In genomic region chr7:128943251-128943650, GRCh38 we compare ENCODE assay signal across 2 cellular contexts. TPM values are rescaled to one million over a fixed set of nuclear protein-coding genes. Genes with fewer than 3 reads are reported as not detected.
"Had no signal": no experiment of that assay in that cellular context is flagged by ENCODE, and none has a peak within 500 bp of the region (broad histone marks: within the 10 kb centered on the region; RNA-seq: fewer than 3 reads in every experiment).

No MANE protein-coding gene starts in this region.

RNA-seq across cellular contexts. Expression of gene KCP, which starts 32.7 kb away (rescaled TPM):
- total RNA-seq: activated T-helper 2 cell treated with anti-CD3 and anti-CD28 coated beads, Interferon-gamma antibody, Interleukin-2, Interleukin-4, amounts not matched to agents 10 μg/mL and 5 μg/mL and 100 μg/mL, durations not matched to agents 14 hours and 24 hours and 36 hours; foreskin keratinocyte had no signal
